In the genomic region with DNA sequence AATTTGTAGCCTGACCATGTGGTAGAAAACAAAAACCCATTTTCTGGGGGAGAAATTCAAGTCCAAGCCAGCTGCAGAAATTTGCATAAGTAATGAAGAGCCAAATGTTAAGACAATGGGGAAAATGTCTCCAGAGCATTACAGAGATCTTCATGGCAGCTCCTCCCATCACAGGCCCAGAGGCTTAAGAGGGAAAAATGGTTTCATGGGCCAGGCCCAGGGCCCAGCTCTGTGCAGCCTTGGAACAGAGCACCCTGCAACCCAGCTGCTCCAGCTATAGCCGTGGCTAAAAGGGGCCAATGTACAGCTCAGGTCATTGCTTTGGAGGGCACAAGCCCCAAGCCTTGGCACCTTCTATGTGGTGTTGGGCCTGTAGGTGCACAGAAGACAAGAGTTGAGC, we compare ENCODE assay signal across 11 cellular contexts.
"Had no signal": no experiment of that assay in that cellular context is flagged by ENCODE, and none has a peak within 500 bp of the region (broad histone marks: within the 10 kb centered on the region; RNA-seq: fewer than 3 reads in every experiment).

No MANE protein-coding gene starts in this region.

- H2AFZ ChIP-seq: GM23248, GM23338 had no signal

- ATAC-seq: GM23338, HCT116 had no signal

- H3K4me3 ChIP-seq: GM23248, GM23338, HAP-1 had no signal

- H3K4me2 ChIP-seq: GM23338 had no signal

- H3K36me3 ChIP-seq: HAP-1 had no signal

- H3K9ac ChIP-seq: GM23248 had no signal

- FAIRE-seq: H1, H54 had no signal

- DNase-seq: GM23248, GOT3, H7, H9, HCEC 1CT, HFFc6 had no signal

- H3K27ac ChIP-seq: GM23248 had no signal

- H3K9me3 ChIP-seq: HAP-1 had no signal
